Comparison of ENCODE assay signal across 12 cellular contexts in the genomic region with DNA sequence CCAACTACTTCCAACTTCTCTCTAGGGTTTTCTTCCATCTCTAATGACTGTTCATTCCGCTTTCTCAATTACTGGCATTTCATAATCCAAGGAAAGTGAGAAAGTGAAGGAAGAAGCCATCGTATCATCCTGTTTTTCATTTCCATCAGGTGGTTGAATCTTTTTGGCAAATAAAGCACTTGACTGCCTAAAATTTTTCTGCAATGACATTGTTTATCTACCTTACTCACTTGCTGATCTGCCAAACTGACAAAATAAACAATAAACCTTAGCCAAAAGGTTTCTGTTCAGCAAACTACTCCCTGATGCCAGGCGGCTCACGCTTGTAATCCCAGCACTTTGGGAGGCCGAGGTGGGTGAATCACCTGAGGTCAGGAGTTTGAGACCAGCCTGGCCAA. TPM values are rescaled to one million over a fixed set of nuclear protein-coding genes. Genes with fewer than 3 reads are reported as not detected.
DNase-seq lines count a peak whose midpoint lies in the region; ATAC-seq and TF ChIP-seq lines count a peak whose summit lies in the region.
"Had no signal": no experiment of that assay in that cellular context is flagged by ENCODE, and none has a peak within 500 bp of the region (broad histone marks: within the 10 kb centered on the region; RNA-seq: fewer than 3 reads in every experiment).

No MANE protein-coding gene starts in this region.

- whole genome bisulfite sequencing in thyroid gland, 2 donors, result 41 to 55% methylated on average over 5 of the region's 5 CpGs

- TF ChIP-seq POLR2A in thyroid gland (IDR thresholded peaks at IDR 0.05), result no peak

- ATAC-seq in activated T-cell treated with anti-CD3 and anti-CD28 coated beads, Interleukin-2, amount 50 U/mL, for 4 hours, result no peak
- ATAC-seq: left lung had no signal

- peaks cover 31% of the 10 kb centered on the region for H3K36me3 Mint-ChIP-seq in activated T-cell treated with anti-CD3 and anti-CD28 coated beads, Interleukin-2, amount 50 U/mL, for 4 hours (ENCODE audit: insufficient read depth)

- H3K27me3 Mint-ChIP-seq in activated T-cell treated with anti-CD3 and anti-CD28 coated beads, Interleukin-2, amount 50 U/mL, for 4 hours (ENCODE audit: low read depth), result no peaks in the 10 kb centered on the region

- intact Hi-C loops in thyroid gland (cut with DNase I), result no loop called here

- CTCF ChIA-PET in RWPE1 (lab: Yijun Ruan, JAX), result interaction anchor here (0.6 kb wide), 1 partner anchor 32 kb away, joined by 5 read pairs; no protein-coding TSS in a partner anchor

- H3K4me3 ChIP-seq in fibroblast of mammary gland (ENCODE audit: control insufficient read depth, low read depth, low read length) (no peak overlapping the region), thyroid gland (replicated peaks in 1 of 3) (no peak overlapping the region)
- H3K4me3 ChIP-seq: coronary artery, left lung had no signal

- no peak overlapping the region for H3K27ac ChIP-seq in RWPE1
- peak overlapping the region; percentile 88 to 94 (median 93) for H3K27ac ChIP-seq in thyroid gland
- H3K27ac ChIP-seq: coronary artery, left lung had no signal

- no peaks in the 10 kb centered on the region for H3K36me3 ChIP-seq in thyroid gland
- H3K36me3 ChIP-seq: BE2C, left lung had no signal

- peaks cover 94% of the 10 kb centered on the region for H3K4me1 Mint-ChIP-seq in activated T-cell treated with anti-CD3 and anti-CD28 coated beads, Interleukin-2, amount 50 U/mL, for 4 hours (ENCODE audit: low read depth)

- H3K4me3 Mint-ChIP-seq in activated T-cell treated with anti-CD3 and anti-CD28 coated beads, Interleukin-2, amount 50 U/mL, for 4 hours, result peak overlapping the region; percentile 16

- no peak for TF ChIP-seq CTCF in RWPE1 (conservative IDR thresholded peaks at IDR 0.05; ENCODE audit: low read depth)
- TF ChIP-seq CTCF in fibroblast of mammary gland (conservative IDR thresholded peaks at IDR 0.05; ENCODE audit: control insufficient read depth, insufficient read depth, low read depth, low read length), result no peak
- TF ChIP-seq CTCF in thyroid gland (IDR thresholded peaks at IDR 0.05), result no peak

- peaks cover 5% of the 10 kb centered on the region for H3K9me3 Mint-ChIP-seq in activated T-cell treated with anti-CD3 and anti-CD28 coated beads, Interleukin-2, amount 50 U/mL, for 4 hours

- H3K4me1 ChIP-seq in thyroid gland, result peaks cover 50 to 84% of the 10 kb centered on the region in 2 donors

- H3K9me3 ChIP-seq in thyroid gland, result no peaks in the 10 kb centered on the region
- H3K9me3 ChIP-seq: BE2C, left lung had no signal

- POLR2A ChIA-PET in RWPE1 (lab: Yijun Ruan, JAX; ENCODE audit: low non-redundant PET), result interaction anchor here (0.7 kb wide), 1 partner anchor 32 kb away, joined by 3 read pairs; no protein-coding TSS in a partner anchor

- no peak for DNase-seq in activated T-cell treated with anti-CD3 and anti-CD28 coated beads, Interleukin-2, amount 50 U/mL, for 4 hours
- DNase-seq in activated T-cell treated with anti-CD3 and anti-CD28 coated beads, Interleukin-2, amount 50 U/mL, for 48 hours, result no peak
- peak; percentile 62 for DNase-seq in RWPE1 (ENCODE audit: low spot score)
- DNase-seq in fibroblast of mammary gland (ENCODE audit: low read depth), result peak; percentile 46
- peak; percentile 66 to 76 for DNase-seq in thyroid gland
- no peak for DNase-seq in hepatic stellate cell (ENCODE audit: low spot score)
- DNase-seq in NCI-H1092 treated with DMSO at 0.1 percent for 48 hours (lab: John Stamatoyannopoulos, UW), result no peak
- DNase-seq in iPS-NIHi11 (ENCODE audit: low spot score), result no peak
- DNase-seq: BE2C; left lung; stimulated activated CD4-positive, alpha-beta T cell treated with anti-CD3 and anti-CD28 coated beads, Interleukin-4, amount 100 ng/mL, for 24 hours had no signal

- no peaks in the 10 kb centered on the region for H3K27me3 ChIP-seq in thyroid gland
- H3K27me3 ChIP-seq: BE2C, left lung had no signal

RNA-seq across cellular contexts. Expression of a gene that starts 18.4 kb away (rescaled TPM):
- total RNA-seq in activated T-cell treated with anti-CD3 and anti-CD28 coated beads, Interleukin-2, amount 50 U/mL, for 4 hours, result 100 to 1,000 TPM; 156 to 174 (median 163) TPM
- 10 to 100 TPM; 55.8 to 78.5 (median 76.0) TPM for total RNA-seq in thyroid gland

RNA-seq across cellular contexts. Expression of a gene that starts 29.1 kb away (rescaled TPM):
- 10 to 100 TPM; 15.9 to 21.7 (median 17.9) TPM for total RNA-seq in activated T-cell treated with anti-CD3 and anti-CD28 coated beads, Interleukin-2, amount 50 U/mL, for 4 hours
- total RNA-seq in thyroid gland, result 10 to 100 TPM; 43.5 to 65.6 (median 58.7) TPM

Comparison
In these comparisons a context has a peak if more than half of its experiments do, and no peak if none do; other contexts are left out.
1. DNase-seq: peak in RWPE1 (single experiment), fibroblast of mammary gland (single experiment) and thyroid gland (2 of 2); none in activated T-cell treated with anti-CD3 and anti-CD28 coated beads, Interleukin-2, amount 50 U/mL, for 4 hours (single experiment), activated T-cell treated with anti-CD3 and anti-CD28 coated beads, Interleukin-2, amount 50 U/mL, for 48 hours (0 of 2), hepatic stellate cell (single experiment), NCI-H1092 treated with DMSO at 0.1 percent for 48 hours (single experiment) and iPS-NIHi11 (single experiment).